Comparison of ENCODE assay signal across 10 cellular contexts in genomic region chr7:41630741-41631140, GRCh38.
DNase-seq lines count a peak whose midpoint lies in the region; ATAC-seq and TF ChIP-seq lines count a peak whose summit lies in the region.
"Had no signal": no experiment of that assay in that cellular context is flagged by ENCODE, and none has a peak within 500 bp of the region (broad histone marks: within the 10 kb centered on the region; RNA-seq: fewer than 3 reads in every experiment).

No MANE protein-coding gene starts in this region.

- H3K4me1 ChIP-seq in testis = no peaks in the 10 kb centered on the region
- H3K4me1 ChIP-seq: tibial nerve had no signal

- in situ Hi-C loops in brain microvascular endothelial cell (cut with HindIII; ENCODE audit: low pct_ligation_motif_present, low sequenced_read_pairs) = no loop called here

- peak; percentile 6 for DNase-seq in NAMALWA (ENCODE audit: low spot score)
- DNase-seq in omental fat pad (ENCODE audit: low spot score) = no peak
- no peak for DNase-seq in KG1 (lab: John Stamatoyannopoulos, UW)
- DNase-seq in brain microvascular endothelial cell = no peak
- DNase-seq in testis = no peak
- DNase-seq: CD4-positive, alpha-beta T cell had no signal

- ATAC-seq in GM18502 (IDR thresholded peaks at IDR 0.05; ENCODE audit: poor library complexity, unreplicated experiment) (peak; percentile 89), GM19372 (IDR thresholded peaks at IDR 0.05; ENCODE audit: low read depth, unreplicated experiment) (peak; percentile 79), HG02938 (IDR thresholded peaks at IDR 0.05; ENCODE audit: unreplicated experiment) (peak; percentile 87), omental fat pad (ENCODE audit: low FRiP score) (no peak)

- 84 to 90% methylated on average over 4 of the region's 4 CpGs for WGBS in testis, 2 donors

- no peaks in the 10 kb centered on the region for H3K36me3 ChIP-seq in brain microvascular endothelial cell (replicated peaks)
- H3K36me3 ChIP-seq in testis (ENCODE audit: low read depth, missing control alignments) = no peaks in the 10 kb centered on the region
- H3K36me3 ChIP-seq: tibial nerve had no signal

- intact Hi-C loops in testis (cut with DNase I; ENCODE audit: low total_unique reads) = no loop called here

- TF ChIP-seq POLR2A in testis (IDR thresholded peaks at IDR 0.05) = no peak

- no peaks in the 10 kb centered on the region for H3K9me3 ChIP-seq in testis
- H3K9me3 ChIP-seq: tibial nerve had no signal

- H3K27ac ChIP-seq in brain microvascular endothelial cell (no peak overlapping the region), testis (no peak overlapping the region)
- H3K27ac ChIP-seq: tibial nerve had no signal

- H3K4me3 ChIP-seq in brain microvascular endothelial cell (ENCODE audit: low read depth, low read length) (no peak overlapping the region), testis (no peak overlapping the region)
- H3K4me3 ChIP-seq: tibial nerve had no signal

- H3K27me3 ChIP-seq in brain microvascular endothelial cell (replicated peaks) (no peaks in the 10 kb centered on the region), testis (no peaks in the 10 kb centered on the region)
- H3K27me3 ChIP-seq: tibial nerve had no signal

- TF ChIP-seq CTCF in omental fat pad (IDR thresholded peaks at IDR 0.05) (no peak), brain microvascular endothelial cell (IDR thresholded peaks at IDR 0.05; ENCODE audit: low read depth, low read length, missing control alignments) (no peak), testis (IDR thresholded peaks at IDR 0.05) (no peak)
